In the genomic region with DNA sequence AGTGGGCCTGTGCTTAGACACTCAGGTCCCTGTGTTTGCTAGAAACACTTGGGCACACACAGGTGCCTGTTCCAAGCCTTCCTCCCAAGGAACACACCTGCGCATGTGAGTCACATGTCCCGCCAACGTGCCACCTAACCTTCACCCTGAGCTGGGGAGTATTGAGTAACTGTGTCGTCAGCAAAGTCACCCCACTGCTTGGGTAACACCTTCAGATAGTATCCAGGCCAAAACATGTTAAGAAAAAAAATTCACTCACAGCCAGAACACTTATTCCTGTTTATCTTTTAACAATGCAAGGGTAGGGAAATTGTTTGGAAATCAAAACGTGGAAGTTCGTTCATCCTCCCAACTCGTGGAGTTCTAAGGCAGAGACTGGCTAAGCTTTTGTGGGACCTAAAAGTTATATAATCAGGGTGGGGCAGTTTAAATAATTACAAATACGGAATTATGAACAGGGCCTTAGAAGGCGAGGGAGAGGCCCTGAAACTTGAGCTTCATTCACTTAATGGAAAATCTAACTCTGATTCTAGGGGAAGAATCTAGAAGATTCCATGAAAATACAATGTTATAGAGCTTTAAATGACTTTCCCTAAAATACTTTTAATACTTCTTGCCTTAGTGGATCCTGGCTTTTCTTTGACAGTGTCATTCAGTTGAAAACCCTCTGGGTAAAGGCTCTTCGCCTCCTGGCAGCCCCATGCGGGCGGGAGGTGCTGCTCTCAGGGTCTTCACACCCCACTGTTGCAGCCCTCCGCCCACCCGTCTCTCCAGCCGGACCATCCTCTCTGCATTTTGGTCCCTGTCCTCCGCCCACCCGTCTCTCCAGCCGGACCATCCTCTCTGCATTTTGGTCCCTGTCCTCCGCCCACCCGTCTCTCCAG, we compare ENCODE assay signal across 8 cellular contexts. TPM values are rescaled to one million over a fixed set of nuclear protein-coding genes. Genes with fewer than 3 reads are reported as not detected.
DNase-seq lines count a peak whose midpoint lies in the region; ATAC-seq and TF ChIP-seq lines count a peak whose summit lies in the region.

No MANE protein-coding gene starts in this region.

- H3K79me2 ChIP-seq in PC-3 (ENCODE audit: low read length): no peaks in the 10 kb centered on the region

- H3K27me3 ChIP-seq in psoas muscle (ENCODE audit: insufficient read depth in 3 of 3, low read length in 2 of 3) (peaks cover 0 to 3% (median 0%) of the 10 kb centered on the region in 3 donors), PC-3 (ENCODE audit: low read length) (no peaks in the 10 kb centered on the region)

- TF ChIP-seq CTCF in foreskin fibroblast (IDR thresholded peaks at IDR 0.05; ENCODE audit: low read depth, low read length): no peak
- TF ChIP-seq CTCF in psoas muscle (IDR thresholded peaks at IDR 0.05): no peak
- no peak for TF ChIP-seq CTCF in PC-3 (conservative IDR thresholded peaks at IDR 0.05; ENCODE audit: low read depth, low read length)

- H3K9ac ChIP-seq in PC-3 (ENCODE audit: low read length): no peak overlapping the region

- WGBS in psoas muscle, 3 donors: 58 to 64% (median 58%) methylated on average over 16 to 18 of the region's 20 CpGs

- no peaks in the 10 kb centered on the region for H4K20me1 ChIP-seq in PC-3 (ENCODE audit: low read length)

- CTCF ChIA-PET in PC-3 (lab: Charles Lee): no interaction called here

- ATAC-seq in psoas muscle: peak in 3 of 4 donors; percentile 38 to 56 (median 53)
- no peak for ATAC-seq in PC-3
- ATAC-seq in HG02885 (IDR thresholded peaks at IDR 0.05; ENCODE audit: poor library complexity, unreplicated experiment): no peak

- no peak overlapping the region for H3K4me3 ChIP-seq in foreskin fibroblast (ENCODE audit: low read depth in 1 of 2, low read length in 2 of 2)
- H3K4me3 ChIP-seq in psoas muscle: peak overlapping the region; percentile 32
- H3K4me3 ChIP-seq in PC-3 (ENCODE audit: low read length): no peak overlapping the region

- peak; percentile 86 for DNase-seq in HPDE6-E6E7 (ENCODE audit: extremely low spot score)
- DNase-seq in activated T-cell treated with anti-CD3 and anti-CD28 coated beads for 4 hours: peak; percentile 50
- peak; percentile 24 to 48 for DNase-seq in foreskin fibroblast
- peak; percentile 38 to 66 for DNase-seq in psoas muscle
- DNase-seq in PC-3: no peak
- DNase-seq in NCI-H1092 treated with DMSO at 0.1 percent for 48 hours (lab: John Stamatoyannopoulos, UW): no peak
- no peak for DNase-seq in A172 (ENCODE audit: low spot score)

- POLR2A ChIA-PET in PC-3 (lab: Charles Lee; ENCODE audit: unreplicated experiment): no interaction called here

- H3K9me2 ChIP-seq in PC-3 (replicated peaks; ENCODE audit: low read length): no peaks in the 10 kb centered on the region

- no TSS peak for BruUV-seq in PC-3 (replicated peaks; lab: Mats Ljungman, UMichigan)

- H3K27ac ChIP-seq in psoas muscle (peak overlapping the region; percentile 79), PC-3 (ENCODE audit: low read length) (no peak overlapping the region)

- H3K4me1 ChIP-seq in psoas muscle (peaks cover 26% of the 10 kb centered on the region), PC-3 (ENCODE audit: insufficient read depth, low read length) (no peaks in the 10 kb centered on the region)

- H3K4me2 ChIP-seq in PC-3 (ENCODE audit: low read length): no peak overlapping the region

- no peak overlapping the region for H2AFZ ChIP-seq in PC-3 (ENCODE audit: low read length)

- no peaks in the 10 kb centered on the region for H3K36me3 ChIP-seq in psoas muscle (ENCODE audit: insufficient read depth in 1 of 2, low read depth in 1 of 2)
- no peaks in the 10 kb centered on the region for H3K36me3 ChIP-seq in PC-3 (ENCODE audit: low read depth, low read length)

- no peaks in the 10 kb centered on the region for H3F3A ChIP-seq in PC-3 (ENCODE audit: low read length, unreplicated experiment)

- intact Hi-C loops in psoas muscle (cut with DNase I): no loop called here
- intact Hi-C loops in PC-3 (cut with micrococcal nuclease): no loop called here

- H3K9me3 ChIP-seq in psoas muscle: no peaks in the 10 kb centered on the region
- H3K9me3 ChIP-seq in PC-3 (ENCODE audit: low read length): no peaks in the 10 kb centered on the region

RNA-seq across cellular contexts. Expression of a gene that starts 30.3 kb away (rescaled TPM):
- 10 to 100 TPM; 36.7 to 49.4 (median 43.2) TPM for total RNA-seq in psoas muscle
- polyA plus RNA-seq in psoas muscle: 10 to 100 TPM; 28.6 to 52.1 (median 44.2) TPM
- total RNA-seq in PC-3 (2014; rRNA removed): 26.5 and 37.2 TPM in 2 replicates
- total RNA-seq in A172 (2014; rRNA removed; shearing (Covaris generic)): 14.1 and 17.9 TPM in 2 replicates

RNA-seq across cellular contexts. Expression of a gene that starts 31.5 kb away (rescaled TPM):
- total RNA-seq in psoas muscle: 1 to 10 TPM in 3 of 4 donors, under 1 TPM in 1; 0.46 to 4.8 (median 1.6) TPM
- polyA plus RNA-seq in psoas muscle: under 1 TPM; 0.43 to 0.80 (median 0.49) TPM
- total RNA-seq in PC-3 (2014; rRNA removed): 1.7 and 2.2 TPM in 2 replicates
- 10.1 and 10.3 TPM in 2 replicates for total RNA-seq in A172 (2014; rRNA removed; shearing (Covaris generic))

Comparison
In these comparisons a context has a peak if more than half of its experiments do, and no peak if none do; other contexts are left out.
1. DNase-seq: peak in HPDE6-E6E7 (single experiment), activated T-cell treated with anti-CD3 and anti-CD28 coated beads for 4 hours (single experiment), foreskin fibroblast (2 of 2) and psoas muscle (2 of 2); none in PC-3 (single experiment), NCI-H1092 treated with DMSO at 0.1 percent for 48 hours (single experiment) and A172 (single experiment).
2. ATAC-seq: peak in psoas muscle (3 of 4); none in PC-3 (single experiment) and HG02885 (single experiment).